Comparison of ENCODE assay signal across 9 cellular contexts in the genomic region with DNA sequence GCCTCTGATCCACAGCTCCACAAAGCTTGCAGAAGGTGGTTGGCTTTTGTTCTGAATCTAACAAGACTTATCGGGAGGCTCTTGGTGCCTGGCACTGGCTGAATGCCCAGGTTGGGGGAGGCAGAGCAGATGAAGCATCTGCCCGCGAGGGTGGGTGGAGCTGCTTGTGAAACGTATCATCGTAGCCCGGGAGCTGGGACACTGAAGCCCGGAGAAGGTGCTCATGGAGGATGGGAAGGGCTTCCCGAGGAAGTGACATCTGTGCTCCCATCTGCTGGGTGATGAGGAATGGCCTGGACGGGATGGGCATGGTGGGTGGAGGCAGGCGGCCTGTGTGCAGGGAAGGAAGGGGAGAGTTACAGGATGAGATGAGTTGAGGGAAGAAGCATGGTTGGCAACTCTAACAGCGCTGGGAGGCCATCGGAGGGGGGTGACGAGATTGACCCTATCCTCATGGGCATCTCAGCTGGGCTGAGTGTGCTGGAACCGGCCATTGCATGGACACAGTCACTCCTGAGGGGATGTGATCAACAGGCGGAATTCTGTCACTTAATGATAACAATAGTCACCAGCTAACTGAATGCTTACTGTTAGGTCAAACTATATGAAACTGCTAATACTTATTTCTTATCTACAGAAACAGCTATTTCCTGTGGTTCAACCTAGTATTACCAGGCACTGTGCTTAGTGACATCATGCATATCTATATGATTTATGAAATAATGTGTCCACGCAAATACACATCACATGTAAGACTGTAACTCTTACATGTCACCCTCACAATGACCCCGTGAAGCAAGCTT.
A peak's percentile ranks its signal among the peaks of the same experiment; 100 is the strongest.
DNase-seq lines count a peak whose midpoint lies in the region; ATAC-seq lines count a peak whose summit lies in the region.
"Had no signal": no experiment of that assay in that cellular context is flagged by ENCODE, and none has a peak within 500 bp of the region (broad histone marks: within the 10 kb centered on the region; RNA-seq: fewer than 3 reads in every experiment).

No MANE protein-coding gene starts in this region.

- H3K27me3 ChIP-seq in rectal smooth muscle tissue (ENCODE audit: control insufficient read depth, insufficient read depth, low read length) = no peaks in the 10 kb centered on the region

- peaks cover 11% of the 10 kb centered on the region for H3K4me1 ChIP-seq in rectal smooth muscle tissue (ENCODE audit: control insufficient read depth, insufficient read depth, low read length)

- ATAC-seq in Right ventricle myocardium superior (ENCODE audit: poor library complexity) (peak; percentile 83), GM21367 (IDR thresholded peaks at IDR 0.05; ENCODE audit: unreplicated experiment) (no peak), GM18502 (IDR thresholded peaks at IDR 0.05; ENCODE audit: poor library complexity, unreplicated experiment) (no peak)

- intact Hi-C loops in Right ventricle myocardium superior (cut with DNase I) = no loop called here

- H3K36me3 ChIP-seq in rectal smooth muscle tissue (ENCODE audit: control insufficient read depth, insufficient read depth, low read length) = peaks cover 12% of the 10 kb centered on the region

- no peak overlapping the region for H3K4me3 ChIP-seq in Jurkat, Clone E6-1 (ENCODE audit: low read length)
- H3K4me3 ChIP-seq in rectal smooth muscle tissue (ENCODE audit: low read length) = peak overlapping the region; percentile 7

- no peak overlapping the region for H3K9ac ChIP-seq in rectal smooth muscle tissue (ENCODE audit: low read length)

- peak; percentile 57 for DNase-seq in Jurkat, Clone E6-1 (ENCODE audit: low read depth, low spot score)
- DNase-seq in SHP77 (lab: John Stamatoyannopoulos, UW) (peak; percentile 59 to 62), Right ventricle myocardium superior (peak; percentile 83), LoVo (ENCODE audit: low spot score) (no peak), HK-2 (ENCODE audit: unreplicated experiment) (no peak)
- DNase-seq: SIG-M5 had no signal

- peak overlapping the region; percentile 81 for H3K27ac ChIP-seq in rectal smooth muscle tissue (ENCODE audit: low read depth, low read length)

Comparison
In these comparisons a context has a peak if more than half of its experiments do, and no peak if none do; other contexts are left out.
1. DNase-seq: peak in Jurkat, Clone E6-1 (single experiment), SHP77 (2 of 2) and Right ventricle myocardium superior (single experiment); none in LoVo (single experiment) and HK-2 (single experiment).